13 cellular contexts compared by ENCODE assay signal in genomic region chr1:25545767-25546166, GRCh38. TPM values are rescaled to one million over a fixed set of nuclear protein-coding genes. Genes with fewer than 3 reads are reported as not detected.
DNase-seq lines count a peak whose midpoint lies in the region; ATAC-seq and TF ChIP-seq lines count a peak whose summit lies in the region.
"Had no signal": no experiment of that assay in that cellular context is flagged by ENCODE, and none has a peak within 500 bp of the region (broad histone marks: within the 10 kb centered on the region; RNA-seq: fewer than 3 reads in every experiment).

No MANE protein-coding gene starts in this region.

- intact Hi-C loops in CD8-positive, alpha-beta T cell (cut with DNase I, micrococcal nuclease), result no loop called here
- intact Hi-C loops in CD14-positive monocyte (cut with micrococcal nuclease), result loop anchor here in 1 of 2 donors (10.0 kb wide), 1 partner anchor 69 kb away; the partner anchor contains the start of gene MAN1C1

- no peaks in the 10 kb centered on the region for H3K9me3 ChIP-seq in BLaER1 treated with 17β-estradiol and CSF1 and Interleukin-3, amounts not matched to agents 10 nM and 100 nM (replicated peaks in 1 of 11)
- H3K9me3 ChIP-seq in CD8-positive, alpha-beta T cell (ENCODE audit: low read length), result no peaks in the 10 kb centered on the region
- H3K9me3 ChIP-seq: prostate gland had no signal

- no peak overlapping the region for H3K4me3 ChIP-seq in BLaER1 treated with 17β-estradiol and CSF1 and Interleukin-3, amounts not matched to agents 10 nM and 100 nM
- H3K4me3 ChIP-seq in CD8-positive, alpha-beta T cell (ENCODE audit: low read depth, low read length), result peak overlapping the region; percentile 50
- H3K4me3 ChIP-seq: GM23338, prostate gland had no signal

- peaks cover 36 to 70% (median 66%) of the 10 kb centered on the region in 10 experiments for H3K4me1 ChIP-seq in BLaER1 treated with 17β-estradiol and CSF1 and Interleukin-3, amounts not matched to agents 10 nM and 100 nM
- H3K4me1 ChIP-seq in CD8-positive, alpha-beta T cell (ENCODE audit: insufficient read depth, low read length), result peaks cover 63% of the 10 kb centered on the region
- H3K4me1 ChIP-seq: prostate gland had no signal

- POLR2A ChIA-PET in CD8-positive, alpha-beta T cell (lab: Charles Lee), result interaction anchor here (5.1 to 11.8 kb wide), 2 partner anchors 18 to 25 kb away, joined by 26 to 121 read pairs; no protein-coding TSS in a partner anchor

- no peak overlapping the region for H3K27ac ChIP-seq in BLaER1 treated with 17β-estradiol and CSF1 and Interleukin-3, amounts not matched to agents 10 nM and 100 nM
- peak overlapping the region; percentile 56 for H3K27ac ChIP-seq in CD8-positive, alpha-beta T cell (ENCODE audit: low read depth, low read length)
- H3K27ac ChIP-seq: HL-60, prostate gland had no signal

- peaks cover 70% of the 10 kb centered on the region for H3K4me1 Mint-ChIP-seq in CD8-positive, alpha-beta T cell (ENCODE audit: low read depth)
- peaks cover 54% of the 10 kb centered on the region for H3K4me1 Mint-ChIP-seq in activated naive CD8-positive, alpha-beta T cell treated with anti-CD3 and anti-CD28 coated beads for 36 hours
- H3K4me1 Mint-ChIP-seq in nephron progenitor cell, result peaks cover 21% of the 10 kb centered on the region
- H3K4me1 Mint-ChIP-seq in CD14-positive monocyte, result peaks cover 62% of the 10 kb centered on the region

- peaks cover 0 to 12% (median 0%) of the 10 kb centered on the region in 11 experiments; a peak in 7 of 22 replicates for H3K27me3 ChIP-seq in BLaER1 treated with 17β-estradiol and CSF1 and Interleukin-3, amounts not matched to agents 10 nM and 100 nM
- H3K27me3 ChIP-seq in CD8-positive, alpha-beta T cell (ENCODE audit: insufficient read depth, low read length), result no peaks in the 10 kb centered on the region

- no peak for TF ChIP-seq CTCF in CD8-positive, alpha-beta T cell (IDR thresholded peaks at IDR 0.05)
- TF ChIP-seq CTCF in nephron progenitor cell (IDR thresholded peaks at IDR 0.05), result no peak
- no peak for TF ChIP-seq CTCF in CD14-positive monocyte (IDR thresholded peaks at IDR 0.05)

- no peak for DNase-seq in CD8-positive, alpha-beta T cell
- no peak for DNase-seq in activated naive CD8-positive, alpha-beta T cell treated with anti-CD3 and anti-CD28 coated beads for 36 hours
- DNase-seq in nephron progenitor cell (no peak), CD14-positive monocyte (ENCODE audit: low spot score) (no peak), T-helper 9 cell (no peak)
- DNase-seq: effector CD8-positive, alpha-beta T cell; NCI-H1417; SHP77 treated with DMSO at 0.1 percent for 48 hours had no signal

- no peak for ATAC-seq in CD8-positive, alpha-beta T cell
- ATAC-seq in HG03280 (IDR thresholded peaks at IDR 0.05; ENCODE audit: unreplicated experiment), result no peak
- ATAC-seq: GM23338 had no signal

- CTCF ChIA-PET in CD8-positive, alpha-beta T cell (lab: Charles Lee), result interaction anchor here (0.6 to 12.0 kb wide), 4 partner anchors 11 to 1088 kb away, joined by 3 to 106 read pairs (median 16); no protein-coding TSS in a partner anchor

- H4K20me1 ChIP-seq in BLaER1 treated with 17β-estradiol and CSF1 and Interleukin-3, amounts not matched to agents 10 nM and 100 nM, result peaks cover 0 to 30% (median 14%) of the 10 kb centered on the region in 11 experiments; a peak in 13 of 22 replicates

- no peaks in the 10 kb centered on the region for H3K27me3 Mint-ChIP-seq in CD8-positive, alpha-beta T cell (ENCODE audit: low read depth)
- H3K27me3 Mint-ChIP-seq in activated naive CD8-positive, alpha-beta T cell treated with anti-CD3 and anti-CD28 coated beads for 36 hours, result no peaks in the 10 kb centered on the region
- H3K27me3 Mint-ChIP-seq in nephron progenitor cell (ENCODE audit: low read depth, poor library complexity) (peaks cover 54% of the 10 kb centered on the region), CD14-positive monocyte (ENCODE audit: low read depth in 3 of 3) (peaks cover 3 to 10% (median 5%) of the 10 kb centered on the region in 3 donors)

- peak overlapping the region in 2 of 11 experiments; percentile 86; a peak in 1 of 22 replicates for H3K9ac ChIP-seq in BLaER1 treated with 17β-estradiol and CSF1 and Interleukin-3, amounts not matched to agents 10 nM and 100 nM

- H3K36me3 ChIP-seq in BLaER1 treated with 17β-estradiol and CSF1 and Interleukin-3, amounts not matched to agents 10 nM and 100 nM, result no peaks in the 10 kb centered on the region
- H3K36me3 ChIP-seq in CD8-positive, alpha-beta T cell (ENCODE audit: insufficient read depth, low read length), result no peaks in the 10 kb centered on the region
- H3K36me3 ChIP-seq: prostate gland had no signal

- H3K4me3 Mint-ChIP-seq in CD8-positive, alpha-beta T cell, result peak overlapping the region; percentile 94
- H3K4me3 Mint-ChIP-seq in activated naive CD8-positive, alpha-beta T cell treated with anti-CD3 and anti-CD28 coated beads for 36 hours, result peak overlapping the region; percentile 3
- H3K4me3 Mint-ChIP-seq in nephron progenitor cell, result peak overlapping the region; percentile 58
- no peak overlapping the region for H3K4me3 Mint-ChIP-seq in CD14-positive monocyte

- peaks cover 14% of the 10 kb centered on the region for H3K36me3 Mint-ChIP-seq in CD8-positive, alpha-beta T cell
- peaks cover 6% of the 10 kb centered on the region for H3K36me3 Mint-ChIP-seq in activated naive CD8-positive, alpha-beta T cell treated with anti-CD3 and anti-CD28 coated beads for 36 hours
- H3K36me3 Mint-ChIP-seq in nephron progenitor cell (ENCODE audit: low read depth), result no peaks in the 10 kb centered on the region
- peaks cover 4 to 6% of the 10 kb centered on the region in 2 donors for H3K36me3 Mint-ChIP-seq in CD14-positive monocyte

- peak overlapping the region in 9 of 11 experiments; percentile 98 to 100 (median 100); a peak in 18 of 22 replicates for H3K4me2 ChIP-seq in BLaER1 treated with 17β-estradiol and CSF1 and Interleukin-3, amounts not matched to agents 10 nM and 100 nM
- H3K4me2 ChIP-seq: GM23338 had no signal

- H3K9me3 Mint-ChIP-seq in CD8-positive, alpha-beta T cell, result no peaks in the 10 kb centered on the region
- no peaks in the 10 kb centered on the region for H3K9me3 Mint-ChIP-seq in activated naive CD8-positive, alpha-beta T cell treated with anti-CD3 and anti-CD28 coated beads for 36 hours
- H3K9me3 Mint-ChIP-seq in nephron progenitor cell (no peaks in the 10 kb centered on the region), CD14-positive monocyte (peaks cover 0 to 2% (median 0%) of the 10 kb centered on the region in 7 donors)
- H3K9me3 Mint-ChIP-seq: GM23338 had no signal

- peak overlapping the region; percentile 91 for H3K27ac Mint-ChIP-seq in CD8-positive, alpha-beta T cell
- H3K27ac Mint-ChIP-seq in activated naive CD8-positive, alpha-beta T cell treated with anti-CD3 and anti-CD28 coated beads for 36 hours, result peak overlapping the region; percentile 5
- H3K27ac Mint-ChIP-seq in nephron progenitor cell (no peak overlapping the region), CD14-positive monocyte (no peak overlapping the region)
- H3K27ac Mint-ChIP-seq: GM23338 had no signal

RNA-seq across cellular contexts. Expression of gene LDLRAP1, which starts 2.4 kb away (rescaled TPM):
- 10 to 100 TPM; 46.1 to 49.5 TPM for total RNA-seq in CD8-positive, alpha-beta T cell
- 10 to 100 TPM; 14.3 to 17.4 TPM for total RNA-seq in activated naive CD8-positive, alpha-beta T cell treated with anti-CD3 and anti-CD28 coated beads for 36 hours
- 10 to 100 TPM; 14.6 to 18.5 TPM for polyA plus RNA-seq in CD14-positive monocyte

Comparison
In these comparisons a context has a peak if more than half of its experiments do, and no peak if none do; other contexts are left out.
1. H3K27ac Mint-ChIP-seq: peak in CD8-positive, alpha-beta T cell (single experiment) and activated naive CD8-positive, alpha-beta T cell treated with anti-CD3 and anti-CD28 coated beads for 36 hours (single experiment); none in nephron progenitor cell (single experiment) and CD14-positive monocyte (0 of 7).
2. H3K4me3 Mint-ChIP-seq: peak in CD8-positive, alpha-beta T cell (single experiment), activated naive CD8-positive, alpha-beta T cell treated with anti-CD3 and anti-CD28 coated beads for 36 hours (single experiment) and nephron progenitor cell (single experiment); none in CD14-positive monocyte (0 of 2).